In genomic region chr1:155176544-155177071, GRCh38 we compare ENCODE assay signal across 8 cellular contexts. TPM values are rescaled to one million over a fixed set of nuclear protein-coding genes. Genes with fewer than 3 reads are reported as not detected.
DNase-seq lines count a peak whose midpoint lies in the region; ATAC-seq and TF ChIP-seq lines count a peak whose summit lies in the region.

No MANE protein-coding gene starts in this region.

- H3K4me1 ChIP-seq in esophagus muscularis mucosa: peaks cover 26 to 47% (median 38%) of the 10 kb centered on the region in 4 donors

- peaks cover 0 to 24% (median 14%) of the 10 kb centered on the region in 4 donors for H3K27me3 ChIP-seq in esophagus muscularis mucosa

- no peak overlapping the region for H3K4me3 Mint-ChIP-seq in activated T-cell treated with anti-CD3 and anti-CD28 coated beads, Interleukin-2, amount 50 U/mL, for 24 hours
- peak overlapping the region; percentile 59 for H3K4me3 Mint-ChIP-seq in natural killer cell
- H3K4me3 Mint-ChIP-seq in stimulated activated naive CD8-positive, alpha-beta T cell treated with anti-CD3 and anti-CD28 coated beads, Interleukin-15, amount 100 ng/mL, for 72 hours: peak overlapping the region; percentile 8 to 31

- H3K27me3 Mint-ChIP-seq in activated T-cell treated with anti-CD3 and anti-CD28 coated beads, Interleukin-2, amount 50 U/mL, for 24 hours: no peaks in the 10 kb centered on the region
- peaks cover 0 to 5% of the 10 kb centered on the region in 2 donors for H3K27me3 Mint-ChIP-seq in natural killer cell (ENCODE audit: low read depth in 2 of 2)
- no peaks in the 10 kb centered on the region for H3K27me3 Mint-ChIP-seq in stimulated activated naive CD8-positive, alpha-beta T cell treated with anti-CD3 and anti-CD28 coated beads, Interleukin-15, amount 100 ng/mL, for 72 hours

- whole genome bisulfite sequencing in esophagus muscularis mucosa: 8% methylated on average over 3 of the region's 8 CpGs

- no peaks in the 10 kb centered on the region for H3K9me3 Mint-ChIP-seq in activated T-cell treated with anti-CD3 and anti-CD28 coated beads, Interleukin-2, amount 50 U/mL, for 24 hours
- no peaks in the 10 kb centered on the region for H3K9me3 Mint-ChIP-seq in natural killer cell
- H3K9me3 Mint-ChIP-seq in stimulated activated naive CD8-positive, alpha-beta T cell treated with anti-CD3 and anti-CD28 coated beads, Interleukin-15, amount 100 ng/mL, for 72 hours: no peaks in the 10 kb centered on the region

- TF ChIP-seq POLR2A in esophagus muscularis mucosa (IDR thresholded peaks at IDR 0.05; ENCODE audit: low read depth): no peak

- H3K27ac Mint-ChIP-seq in activated T-cell treated with anti-CD3 and anti-CD28 coated beads, Interleukin-2, amount 50 U/mL, for 24 hours: peak overlapping the region; percentile 3
- H3K27ac Mint-ChIP-seq in natural killer cell: peak overlapping the region in 1 of 2 donors; percentile 18
- H3K27ac Mint-ChIP-seq in stimulated activated naive CD8-positive, alpha-beta T cell treated with anti-CD3 and anti-CD28 coated beads, Interleukin-15, amount 100 ng/mL, for 72 hours: peak overlapping the region in 1 of 2 donors; percentile 13

- peak; percentile 27 for DNase-seq in DMS79 (lab: John Stamatoyannopoulos, UW)
- DNase-seq in LoVo (ENCODE audit: low spot score): peak; percentile 78
- DNase-seq in RKO (ENCODE audit: low spot score): peak; percentile 75
- peak; percentile 89 for DNase-seq in activated T-cell treated with anti-CD3 and anti-CD28 coated beads, Interleukin-2, amount 50 U/mL, for 24 hours
- DNase-seq in esophagus muscularis mucosa (ENCODE audit: extremely low spot score): no peak
- peak; percentile 79 for DNase-seq in natural killer cell
- peak; percentile 83 to 84 for DNase-seq in stimulated activated naive CD8-positive, alpha-beta T cell treated with anti-CD3 and anti-CD28 coated beads, Interleukin-15, amount 100 ng/mL, for 72 hours

- H3K36me3 Mint-ChIP-seq in activated T-cell treated with anti-CD3 and anti-CD28 coated beads, Interleukin-2, amount 50 U/mL, for 24 hours (ENCODE audit: low read depth): peaks cover 58% of the 10 kb centered on the region
- no peaks in the 10 kb centered on the region for H3K36me3 Mint-ChIP-seq in natural killer cell

- no peak for TF ChIP-seq EP300 in esophagus muscularis mucosa (IDR thresholded peaks at IDR 0.05)

- peaks cover 45% of the 10 kb centered on the region for H3K4me1 Mint-ChIP-seq in activated T-cell treated with anti-CD3 and anti-CD28 coated beads, Interleukin-2, amount 50 U/mL, for 24 hours (ENCODE audit: low read depth)
- H3K4me1 Mint-ChIP-seq in natural killer cell: peaks cover 28 to 40% of the 10 kb centered on the region in 2 donors
- H3K4me1 Mint-ChIP-seq in stimulated activated naive CD8-positive, alpha-beta T cell treated with anti-CD3 and anti-CD28 coated beads, Interleukin-15, amount 100 ng/mL, for 72 hours: peaks cover 55% of the 10 kb centered on the region

- H3K4me3 ChIP-seq in esophagus muscularis mucosa: no peak overlapping the region

- peaks cover 0 to 4% (median 2%) of the 10 kb centered on the region in 4 donors for H3K36me3 ChIP-seq in esophagus muscularis mucosa

- no peak overlapping the region for H3K27ac ChIP-seq in esophagus muscularis mucosa (replicated peaks in 1 of 4)

- intact Hi-C loops in esophagus muscularis mucosa (cut with DNase I) (loop anchor here (5.0 kb wide), 1 partner anchor 416 kb away; no protein-coding TSS in a partner anchor), natural killer cell (cut with micrococcal nuclease) (loop anchor here (5.0 kb wide), 2 partner anchors 51 to 416 kb away; no protein-coding TSS in a partner anchor)

- peak; percentile 59 to 73 (median 59) for ATAC-seq in natural killer cell
- ATAC-seq in stimulated activated naive CD8-positive, alpha-beta T cell treated with anti-CD3 and anti-CD28 coated beads, Interleukin-15, amount 100 ng/mL, for 72 hours: peak; percentile 52
- ATAC-seq in GM18870 (IDR thresholded peaks at IDR 0.05; ENCODE audit: unreplicated experiment): no peak

- H3K9me3 ChIP-seq in esophagus muscularis mucosa: no peaks in the 10 kb centered on the region

- TF ChIP-seq CTCF in esophagus muscularis mucosa (IDR thresholded peaks at IDR 0.05) (peak in 2 of 3 experiments; percentile 90 to 94), natural killer cell (IDR thresholded peaks at IDR 0.05) (peak; percentile 93)

RNA-seq across cellular contexts. Expression of gene TRIM46, which starts 3.0 kb away (rescaled TPM):
- total RNA-seq in esophagus muscularis mucosa (1 to 10 TPM in 1 of 4 donors, under 1 TPM in 2, not detected in 1; 0.13 to 1.7 (median 0.17) TPM), natural killer cell (1 to 10 TPM in 2 of 3 donors, under 1 TPM in 1; 0.94 to 4.9 (median 2.5) TPM)

RNA-seq across cellular contexts. Expression of gene KRTCAP2, which starts 3.5 kb away (rescaled TPM):
- total RNA-seq in esophagus muscularis mucosa (100 to 1,000 TPM in 2 of 4 donors, 10 to 100 TPM in 2; 76.0 to 146 (median 108) TPM), natural killer cell (100 to 1,000 TPM in 2 of 3 donors, 10 to 100 TPM in 1; 95.3 to 113 (median 104) TPM)

RNA-seq across cellular contexts. Expression of gene THBS3, which starts 31.1 kb away (rescaled TPM):
- total RNA-seq in esophagus muscularis mucosa (10 to 100 TPM; 16.2 to 37.4 (median 23.4) TPM), natural killer cell (10 to 100 TPM; 16.2 to 19.4 (median 18.6) TPM)

RNA-seq across cellular contexts. Expression of gene MTX1, which starts 31.9 kb away (rescaled TPM):
- total RNA-seq in esophagus muscularis mucosa (10 to 100 TPM; 34.1 to 52.8 (median 38.0) TPM), natural killer cell (10 to 100 TPM; 22.3 to 28.5 (median 27.9) TPM)

RNA-seq across cellular contexts. Expression of gene DPM3, which starts 36.3 kb away (rescaled TPM):
- total RNA-seq in esophagus muscularis mucosa (100 to 1,000 TPM in 2 of 4 donors, 10 to 100 TPM in 2; 54.5 to 176 (median 80.6) TPM), natural killer cell (10 to 100 TPM; 26.8 to 45.7 (median 41.5) TPM)
